32 cellular contexts compared by ENCODE assay signal in the genomic region with DNA sequence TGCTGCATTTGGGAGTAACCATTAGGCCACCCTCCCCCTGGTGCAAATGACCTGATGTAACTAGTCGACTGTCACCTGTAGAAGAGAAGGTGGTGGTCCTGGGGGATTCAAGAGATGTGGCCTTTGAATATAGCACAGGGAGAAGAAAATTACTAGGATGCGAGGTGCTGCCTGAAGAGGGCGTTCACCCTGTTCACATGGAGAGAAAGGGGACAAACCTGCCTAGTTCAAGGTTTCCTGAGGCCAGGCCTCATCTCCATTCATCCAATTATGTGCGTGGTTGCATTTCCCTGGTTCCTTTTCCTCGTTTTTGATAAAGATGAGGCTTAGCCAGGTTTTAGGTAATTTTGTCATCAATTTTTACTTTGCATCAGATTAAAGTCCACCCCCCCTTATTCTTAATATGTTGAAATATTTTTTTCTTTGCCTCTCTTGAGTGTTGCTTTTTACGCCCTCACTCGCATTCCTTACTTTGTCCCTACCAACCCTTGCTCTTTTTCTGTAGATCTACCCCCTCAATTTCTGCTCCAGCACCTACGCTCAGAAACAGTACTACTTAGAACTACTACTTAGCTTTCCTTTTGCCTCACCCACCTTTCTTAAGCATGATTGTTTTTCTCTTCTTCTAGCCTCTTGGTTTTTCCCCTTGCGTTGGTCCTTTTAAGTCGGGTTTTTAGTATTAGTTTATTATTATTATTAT. TPM values are rescaled to one million over a fixed set of nuclear protein-coding genes. Genes with fewer than 3 reads are reported as not detected.
A peak's percentile ranks its signal among the peaks of the same experiment; 100 is the strongest.
DNase-seq lines count a peak whose midpoint lies in the region; ATAC-seq and TF ChIP-seq lines count a peak whose summit lies in the region.
"Had no signal": no experiment of that assay in that cellular context is flagged by ENCODE, and none has a peak within 500 bp of the region (broad histone marks: within the 10 kb centered on the region; RNA-seq: fewer than 3 reads in every experiment).

No MANE protein-coding gene starts in this region.

- H3K4me1 Mint-ChIP-seq in stimulated activated effector memory CD8-positive, alpha-beta T cell treated with anti-CD3 and anti-CD28 coated beads, Interleukin-12 subunit alpha, Interleukin-12 subunit beta, amount 100 ng/mL, for 72 hours = peaks cover 11% of the 10 kb centered on the region
- H3K4me1 Mint-ChIP-seq: neural crest cell had no signal

- no peaks in the 10 kb centered on the region for H3K27me3 ChIP-seq in SK-N-SH (ENCODE audit: insufficient read depth)
- 0 out of 2 replicates have a peak, but pooled peaks cover 4% of the 10 kb centered on the region for H3K27me3 ChIP-seq in OCI-LY1 (ENCODE audit: insufficient read depth, low read length)
- no peaks in the 10 kb centered on the region for H3K27me3 ChIP-seq in foreskin keratinocyte
- H3K27me3 ChIP-seq: pancreas, right atrium auricular region, testis had no signal

- TF ChIP-seq EP300 in SK-N-SH (IDR thresholded peaks at IDR 0.05; ENCODE audit: borderline replicate concordance in 1 of 2, low read depth in 1 of 2, low read length in 1 of 2) = no peak

- H3K36me3 ChIP-seq in SK-N-SH (replicated peaks in 1 of 2; ENCODE audit: control insufficient read depth in 1 of 2, insufficient read depth in 2 of 2, low read length in 1 of 2) (no peaks in the 10 kb centered on the region), OCI-LY1 (ENCODE audit: insufficient read depth, low read length) (no peaks in the 10 kb centered on the region)
- H3K36me3 ChIP-seq: left ventricle myocardium inferior, pancreas, right atrium auricular region had no signal

- no peak overlapping the region for H3K4me3 Mint-ChIP-seq in stimulated activated effector memory CD8-positive, alpha-beta T cell treated with anti-CD3 and anti-CD28 coated beads, Interleukin-12 subunit alpha, Interleukin-12 subunit beta, amount 100 ng/mL, for 72 hours
- H3K4me3 Mint-ChIP-seq: activated CD8-positive, alpha-beta T cell treated with anti-CD3 and anti-CD28 coated beads for 36 hours; activated naive CD8-positive, alpha-beta T cell; CD14-positive monocyte; neural crest cell; stimulated activated naive CD8-positive, alpha-beta T cell treated with anti-CD3 and anti-CD28 coated beads, Interleukin-15, Interleukin-2, amounts not matched to agents 100 ng/mL and 50 ng/mL, for 24 hours; T-helper 17 cell had no signal

- no peak overlapping the region for H3K4me2 ChIP-seq in SK-N-SH
- H3K4me2 ChIP-seq in OCI-LY1 (ENCODE audit: low read length) = no peak overlapping the region

- H4K20me1 ChIP-seq in SK-N-SH (ENCODE audit: insufficient read depth) (no peaks in the 10 kb centered on the region), OCI-LY1 (ENCODE audit: insufficient read depth, low read length) (no peaks in the 10 kb centered on the region)

- H3K27ac ChIP-seq in SK-N-SH (ENCODE audit: low read depth in 2 of 2, low read length in 1 of 2) = no peak overlapping the region
- H3K27ac ChIP-seq in OCI-LY1 (ENCODE audit: low read depth, low read length, poor library complexity, severe bottlenecking) = no peak overlapping the region
- no peak overlapping the region for H3K27ac ChIP-seq in foreskin keratinocyte
- H3K27ac ChIP-seq: left ventricle myocardium inferior, pancreas, right atrium auricular region, SK-N-MC, testis had no signal

- H3F3A ChIP-seq in SK-N-SH (replicated peaks; ENCODE audit: insufficient read depth) (peaks cover 6% of the 10 kb centered on the region), OCI-LY1 (ENCODE audit: insufficient read depth, low read length) (no peaks in the 10 kb centered on the region)

- H3K4me3 ChIP-seq in SK-N-SH (ENCODE audit: low read depth in 2 of 2, low read length in 1 of 2) (no peak overlapping the region), OCI-LY1 (ENCODE audit: low read depth, low read length, poor library complexity, severe bottlenecking) (no peak overlapping the region)
- H3K4me3 ChIP-seq: GM12878, left ventricle myocardium inferior, pancreas, right atrium auricular region, SK-N-MC, testis had no signal

- no peaks in the 10 kb centered on the region for H3K79me2 ChIP-seq in SK-N-SH (ENCODE audit: insufficient read depth)
- H3K79me2 ChIP-seq in OCI-LY1 (ENCODE audit: insufficient read depth, low read length) = no peaks in the 10 kb centered on the region

- H3K4me1 ChIP-seq in SK-N-SH (ENCODE audit: control insufficient read depth in 1 of 2, insufficient read depth in 2 of 2, low read depth in 1 of 2, low read length in 1 of 2) = peaks cover 0 to 3% of the 10 kb centered on the region in 2 experiments; a peak in 1 of 4 replicates
- no peaks in the 10 kb centered on the region for H3K4me1 ChIP-seq in OCI-LY1 (ENCODE audit: insufficient read depth, low read length, severe bottlenecking)
- H3K4me1 ChIP-seq in foreskin keratinocyte = no peaks in the 10 kb centered on the region
- H3K4me1 ChIP-seq: pancreas, right atrium auricular region, testis had no signal

- H3K27ac Mint-ChIP-seq in stimulated activated effector memory CD8-positive, alpha-beta T cell treated with anti-CD3 and anti-CD28 coated beads, Interleukin-12 subunit alpha, Interleukin-12 subunit beta, amount 100 ng/mL, for 72 hours = peak overlapping the region; percentile 2
- H3K27ac Mint-ChIP-seq: activated CD8-positive, alpha-beta T cell treated with anti-CD3 and anti-CD28 coated beads for 36 hours; activated naive CD8-positive, alpha-beta T cell; stimulated activated naive CD8-positive, alpha-beta T cell treated with anti-CD3 and anti-CD28 coated beads, Interleukin-15, Interleukin-2, amounts not matched to agents 100 ng/mL and 50 ng/mL, for 24 hours; T-helper 17 cell had no signal

- H3K9me3 ChIP-seq in SK-N-SH (no peaks in the 10 kb centered on the region), OCI-LY1 (ENCODE audit: low read length) (no peaks in the 10 kb centered on the region)
- H3K9me3 ChIP-seq: left ventricle myocardium inferior, pancreas, right atrium auricular region, testis had no signal

- POLR2A ChIA-PET in SK-N-SH (lab: Yijun Ruan, JAX) = interaction anchor here (1.0 kb wide), 1 partner anchor 40 kb away, joined by 3 read pairs; no protein-coding TSS in a partner anchor

- CTCF ChIA-PET in SK-N-SH (lab: Yijun Ruan, JAX) = interaction anchor here (0.7 to 2.4 kb wide), 6 partner anchors 11 to 89 kb away, joined by 3 to 5 read pairs (median 4); no protein-coding TSS in a partner anchor

- in situ Hi-C loops in G401 (cut with HindIII; ENCODE audit: low sequenced_read_pairs) = no loop called here

- no peak for ATAC-seq in SK-N-SH treated with all-trans-retinoic acid at 6 μM for 48 hours
- ATAC-seq in foreskin keratinocyte = no peak
- ATAC-seq in stimulated activated effector memory CD8-positive, alpha-beta T cell treated with anti-CD3 and anti-CD28 coated beads, Interleukin-12 subunit alpha, Interleukin-12 subunit beta, amount 100 ng/mL, for 72 hours = no peak
- ATAC-seq: activated CD4-positive, CD25-positive, alpha-beta regulatory T cell treated with anti-CD3 and anti-CD28 coated beads, Interleukin-2, amount 50 U/mL, for 24 hours; activated CD8-positive, alpha-beta T cell treated with anti-CD3 and anti-CD28 coated beads for 36 hours; GM12878; pancreas; T-helper 17 cell had no signal

- no peaks in the 10 kb centered on the region for H3K9me3 Mint-ChIP-seq in stimulated activated effector memory CD8-positive, alpha-beta T cell treated with anti-CD3 and anti-CD28 coated beads, Interleukin-12 subunit alpha, Interleukin-12 subunit beta, amount 100 ng/mL, for 72 hours
- H3K9me3 Mint-ChIP-seq: activated CD8-positive, alpha-beta T cell treated with anti-CD3 and anti-CD28 coated beads for 36 hours; CD14-positive monocyte; neural crest cell; stimulated activated naive CD8-positive, alpha-beta T cell treated with anti-CD3 and anti-CD28 coated beads, Interleukin-15, Interleukin-2, amounts not matched to agents 100 ng/mL and 50 ng/mL, for 24 hours had no signal

- H3K9me2 ChIP-seq in SK-N-SH = no peaks in the 10 kb centered on the region
- no peaks in the 10 kb centered on the region for H3K9me2 ChIP-seq in OCI-LY1 (ENCODE audit: low read depth, low read length)

- no peak overlapping the region for H3K9ac ChIP-seq in SK-N-SH
- H3K9ac ChIP-seq in OCI-LY1 (ENCODE audit: low read length) = no peak overlapping the region

- H2AFZ ChIP-seq in SK-N-SH (ENCODE audit: low read depth) = no peak overlapping the region
- no peak overlapping the region for H2AFZ ChIP-seq in OCI-LY1 (ENCODE audit: low read length)

- peak; percentile 28; the same call in 1 of the 2 replicates for TF ChIP-seq CTCF in SK-N-SH (IDR thresholded peaks at IDR 0.05)
- peak; percentile 24; the same call in 1 of the 2 replicates for TF ChIP-seq CTCF in OCI-LY1 (IDR thresholded peaks at IDR 0.05; ENCODE audit: low read length)
- peak; percentile 6 for TF ChIP-seq CTCF in foreskin keratinocyte (conservative IDR thresholded peaks at IDR 0.05)

- whole genome bisulfite sequencing in SK-N-SH (ENCODE audit: low lambda C conversion rate) = 80% methylated on average over 10 of the region's 10 CpGs

- no peak for TF ChIP-seq RAD21 in SK-N-SH (IDR thresholded peaks at IDR 0.05; ENCODE audit: low read length)

- H3K36me3 Mint-ChIP-seq in stimulated activated effector memory CD8-positive, alpha-beta T cell treated with anti-CD3 and anti-CD28 coated beads, Interleukin-12 subunit alpha, Interleukin-12 subunit beta, amount 100 ng/mL, for 72 hours = no peaks in the 10 kb centered on the region
- H3K36me3 Mint-ChIP-seq: activated naive CD8-positive, alpha-beta T cell; CD14-positive monocyte had no signal

- DNase-seq in SK-N-SH = no peak
- DNase-seq in foreskin keratinocyte = no peak
- DNase-seq in stimulated activated effector memory CD8-positive, alpha-beta T cell treated with anti-CD3 and anti-CD28 coated beads, Interleukin-12 subunit alpha, Interleukin-12 subunit beta, amount 100 ng/mL, for 72 hours (ENCODE audit: low spot score in 2 of 2) = no peak
- DNase-seq in NCI-H1436 (lab: John Stamatoyannopoulos, UW) = no peak
- no peak for DNase-seq in retina
- DNase-seq in G401 (ENCODE audit: low spot score) = no peak
- DNase-seq: 8988T; activated CD8-positive, alpha-beta T cell treated with anti-CD3 and anti-CD28 coated beads for 36 hours; anterior cingulate cortex; Calu3; DMS79 treated with DMSO at 0.1 percent for 48 hours; HCEC 1CT; Karpas-422; left ventricle myocardium inferior; mesenchymal stem cell; NCI-H146; NCI-H2107; pancreas; stimulated activated CD4-positive, alpha-beta T cell treated with anti-CD3 and anti-CD28 coated beads, Interleukin-1b, Interleukin-23, amount 100 ng/mL, for 48 hours; T-helper 17 cell; testis had no signal

RNA-seq across cellular contexts. Expression of gene CLCN1, which starts 13.7 kb away (rescaled TPM):
- polyA plus RNA-seq in SK-N-SH (2012; rRNA removed) (0.10 and 0.12 TPM in 2 replicates), foreskin keratinocyte (0.02 TPM in 1 of 2 replicates, not detected in the other)
- polyA plus RNA-seq in SK-N-SH (2012; cell fraction: cytosol; rRNA removed) = 0.06 and 0.12 TPM in 2 replicates
- polyA plus RNA-seq in SK-N-SH (2012; cell fraction: nucleus; rRNA removed) = 0.07 and 0.08 TPM in 2 replicates
- total RNA-seq in foreskin keratinocyte = 0.04 TPM in 1 of 2 replicates, not detected in the other
- not detected in 2 replicates for total RNA-seq in G401 (2014; rRNA removed; shearing (Covaris generic))
- total RNA-seq: glomerular endothelial cell, GM12878, left ventricle myocardium inferior, neural crest cell, right atrium auricular region, T-helper 17 cell had no signal

RNA-seq across cellular contexts. Expression of gene FAM131B, which starts 32.9 kb away (rescaled TPM):
- polyA plus RNA-seq in SK-N-SH (2012; rRNA removed) (43.6 and 50.1 TPM in 2 replicates), foreskin keratinocyte (0.07 and 0.11 TPM in 2 replicates)
- 22.3 and 35.7 TPM in 2 replicates for polyA plus RNA-seq in SK-N-SH (2012; cell fraction: cytosol; rRNA removed)
- polyA plus RNA-seq in SK-N-SH (2012; cell fraction: nucleus; rRNA removed) = 47.8 and 56.9 TPM in 2 replicates
- 0.18 and 0.20 TPM in 2 replicates for total RNA-seq in foreskin keratinocyte
- total RNA-seq in G401 (2014; rRNA removed; shearing (Covaris generic)) = 0.06 and 0.31 TPM in 2 replicates

RNA-seq across cellular contexts. Expression of gene CASP2, which starts 41.5 kb away (rescaled TPM):
- 19.7 and 22.3 TPM in 2 replicates for polyA plus RNA-seq in SK-N-SH (2012; rRNA removed)
- polyA plus RNA-seq in SK-N-SH (2012; cell fraction: cytosol; rRNA removed) = 13.1 and 15.6 TPM in 2 replicates
- 29.2 and 44.4 TPM in 2 replicates for polyA plus RNA-seq in SK-N-SH (2012; cell fraction: nucleus; rRNA removed)
- total RNA-seq in foreskin keratinocyte = 21.4 and 23.9 TPM in 2 replicates
- polyA plus RNA-seq in foreskin keratinocyte = 10.1 and 12.3 TPM in 2 replicates
- 4.9 and 5.9 TPM in 2 replicates for total RNA-seq in G401 (2014; rRNA removed; shearing (Covaris generic))

RNA-seq across cellular contexts. Expression of gene TMEM139, which starts 44.9 kb away (rescaled TPM):
- 0.05 and 0.19 TPM in 2 replicates for polyA plus RNA-seq in SK-N-SH (2012; rRNA removed)
- polyA plus RNA-seq in SK-N-SH (2012; cell fraction: cytosol; rRNA removed) = 0.07 and 0.14 TPM in 2 replicates
- polyA plus RNA-seq in SK-N-SH (2012; cell fraction: nucleus; rRNA removed) = 0.15 and 0.36 TPM in 2 replicates
- 6.7 and 7.6 TPM in 2 replicates for total RNA-seq in foreskin keratinocyte
- polyA plus RNA-seq in foreskin keratinocyte = 8.4 and 10.1 TPM in 2 replicates
- not detected in 2 replicates for total RNA-seq in G401 (2014; rRNA removed; shearing (Covaris generic))
- polyA plus RNA-seq: CD14-positive monocyte, GM12878 had no signal

RNA-seq across cellular contexts. Expression of gene ZYX, which starts 51.5 kb away (rescaled TPM):
- 124 and 271 TPM in 2 replicates for polyA plus RNA-seq in SK-N-SH (2012; rRNA removed)
- 159 and 266 TPM in 2 replicates for polyA plus RNA-seq in SK-N-SH (2012; cell fraction: cytosol; rRNA removed)
- polyA plus RNA-seq in SK-N-SH (2012; cell fraction: nucleus; rRNA removed) = 593 and 733 TPM in 2 replicates
- 126 and 140 TPM in 2 replicates for total RNA-seq in foreskin keratinocyte
- polyA plus RNA-seq in foreskin keratinocyte = 252 and 253 TPM in 2 replicates
- 25.0 and 33.5 TPM in 2 replicates for total RNA-seq in G401 (2014; rRNA removed; shearing (Covaris generic))
